Comparison of ENCODE assay signal across 16 cellular contexts in genomic region chr3:52234516-52235447, GRCh38. TPM values are rescaled to one million over a fixed set of nuclear protein-coding genes. Genes with fewer than 3 reads are reported as not detected.
DNase-seq lines count a peak whose midpoint lies in the region; ATAC-seq and TF ChIP-seq lines count a peak whose summit lies in the region.
"Had no signal": no experiment of that assay in that cellular context is flagged by ENCODE, and none has a peak within 500 bp of the region (broad histone marks: within the 10 kb centered on the region; RNA-seq: fewer than 3 reads in every experiment).

No MANE protein-coding gene starts in this region.

- peak overlapping the region; percentile 76 for H3K27ac Mint-ChIP-seq in activated naive CD8-positive, alpha-beta T cell

- peaks cover 6 to 16% (median 10%) of the 10 kb centered on the region in 4 donors for H3K36me3 ChIP-seq in right lobe of liver

- intact Hi-C loops in Right ventricle myocardium inferior (cut with DNase I): no loop called here
- intact Hi-C loops in cardiac septum (cut with DNase I): loop anchor here (2.0 to 5.0 kb wide), 2 partner anchors 44 to 212 kb away; partner anchors contain the start of gene WDR82
- intact Hi-C loops in right lobe of liver (cut with DNase I): loop anchor here (5.0 kb wide), 2 partner anchors 43 to 108 kb away; partner anchors contain the start of gene WDR82 (in 1 of the 2)

- TF ChIP-seq CTCF in right lobe of liver (IDR thresholded peaks at IDR 0.05): peak in 1 of 4 donors; percentile 13

- H3K4me1 ChIP-seq in right lobe of liver: peaks cover 0 to 64% (median 29%) of the 10 kb centered on the region in 4 donors

- H3K9me3 ChIP-seq in right lobe of liver: no peaks in the 10 kb centered on the region

- H3K27me3 ChIP-seq in right lobe of liver: no peaks in the 10 kb centered on the region

- DNase-seq in Right ventricle myocardium inferior (ENCODE audit: missing footprints) (peak; percentile 66), cardiac septum (ENCODE audit: low spot score) (no peak), right lobe of liver (peak in 1 of 3 donors; percentile 15), medulla oblongata (ENCODE audit: extremely low spot score) (no peak), Ammon's horn (ENCODE audit: low spot score) (no peak), HuH-7 (ENCODE audit: low spot score) (no peak)
- DNase-seq: activated T-cell treated with anti-CD3 and anti-CD28 coated beads, Interleukin-2, amount 50 U/mL, for 48 hours; KBM-7; left cardiac atrium; NCI-H1694; occipital lobe; stimulated activated CD4-positive, alpha-beta T cell treated with anti-CD3 and anti-CD28 coated beads, Interleukin-15, amount 100 ng/mL, for 24 hours had no signal

- H3K4me3 ChIP-seq in right lobe of liver: no peak overlapping the region

- ATAC-seq in Right ventricle myocardium inferior: peak; percentile 16
- ATAC-seq in right lobe of liver: no peak
- no peak for ATAC-seq in HG02970 (IDR thresholded peaks at IDR 0.05; ENCODE audit: low FRiP score, unreplicated experiment)

- WGBS in right lobe of liver (ENCODE audit: insufficient coverage, low coverage, low lambda C conversion rate, missing lambda C conversion rate): 96% methylated on average over 6 of the region's 15 CpGs

- peak overlapping the region in 2 of 3 donors; percentile 92 to 94 for H3K27ac ChIP-seq in right lobe of liver
- H3K27ac ChIP-seq: epithelial cell of prostate had no signal

- H3K4me3 Mint-ChIP-seq in activated naive CD8-positive, alpha-beta T cell: peak overlapping the region; percentile 42

- no peaks in the 10 kb centered on the region for H3K9me3 Mint-ChIP-seq in activated naive CD8-positive, alpha-beta T cell (ENCODE audit: low read depth)

- no peaks in the 10 kb centered on the region for H3K36me3 Mint-ChIP-seq in activated naive CD8-positive, alpha-beta T cell

- TF ChIP-seq POLR2A in right lobe of liver (IDR thresholded peaks at IDR 0.05): no peak

- H3K27me3 Mint-ChIP-seq in activated naive CD8-positive, alpha-beta T cell: no peaks in the 10 kb centered on the region

- peaks cover 64% of the 10 kb centered on the region for H3K4me1 Mint-ChIP-seq in activated naive CD8-positive, alpha-beta T cell (ENCODE audit: low read depth)

RNA-seq across cellular contexts. Expression of gene TWF2, which starts 4.2 kb away (rescaled TPM):
- total RNA-seq in Right ventricle myocardium inferior: 120 TPM
- total RNA-seq in cardiac septum: 69.5 TPM
- total RNA-seq in right lobe of liver: 10 to 100 TPM; 12.9 to 34.4 (median 23.7) TPM

RNA-seq across cellular contexts. Expression of gene TLR9, which starts 9.3 kb away (rescaled TPM):
- 0.38 TPM for total RNA-seq in Right ventricle myocardium inferior
- 0.16 TPM for total RNA-seq in cardiac septum
- total RNA-seq in right lobe of liver: under 1 TPM in 4 of 6 experiments, not detected in 2; 0.12 to 0.59 (median 0.24) TPM
- total RNA-seq: SK-MEL-5 had no signal

RNA-seq across cellular contexts. Expression of gene PPM1M, which starts 10.8 kb away (rescaled TPM):
- 8.7 TPM for total RNA-seq in Right ventricle myocardium inferior
- total RNA-seq in cardiac septum: 8.9 TPM
- total RNA-seq in right lobe of liver: 1 to 10 TPM; 2.8 to 7.1 (median 4.5) TPM

RNA-seq across cellular contexts. Expression of gene ALAS1, which starts 36.8 kb away (rescaled TPM):
- 186 TPM for total RNA-seq in Right ventricle myocardium inferior
- total RNA-seq in cardiac septum: 154 TPM
- total RNA-seq in right lobe of liver: 100 to 1,000 TPM in 4 of 6 experiments, 10 to 100 TPM in 2; 73.4 to 783 (median 147) TPM

RNA-seq across cellular contexts. Expression of gene WDR82, which starts 43.7 kb away (rescaled TPM):
- total RNA-seq in Right ventricle myocardium inferior (62.3 TPM), cardiac septum (69.7 TPM), right lobe of liver (10 to 100 TPM; 14.1 to 25.2 (median 20.7) TPM)
